In the genomic region with DNA sequence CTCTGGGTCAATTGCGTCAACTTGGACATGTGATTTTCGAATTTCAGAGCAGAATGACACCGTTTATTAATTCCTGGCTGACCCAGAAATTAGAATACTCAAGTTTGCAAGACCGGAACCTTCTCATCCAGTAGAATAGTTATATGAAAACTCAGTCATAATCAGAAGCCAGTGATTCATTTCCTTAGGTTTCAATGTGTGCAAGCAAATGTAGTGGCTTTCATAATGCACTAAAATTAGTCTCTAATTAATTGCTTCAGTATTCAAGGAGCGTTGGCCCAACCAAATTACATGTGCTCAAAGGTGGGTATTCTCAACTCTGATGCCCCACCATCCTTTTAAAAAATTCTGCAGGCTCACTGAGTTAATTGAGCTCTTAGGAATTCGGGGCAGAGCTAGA, we compare ENCODE assay signal across 25 cellular contexts. TPM values are rescaled to one million over a fixed set of nuclear protein-coding genes. Genes with fewer than 3 reads are reported as not detected.
"Had no signal": no experiment of that assay in that cellular context is flagged by ENCODE, and none has a peak within 500 bp of the region (broad histone marks: within the 10 kb centered on the region; RNA-seq: fewer than 3 reads in every experiment).

No MANE protein-coding gene starts in this region.

- H3K9me3 ChIP-seq: colonic mucosa, gastrocnemius medialis, heart right ventricle, mucosa of descending colon, right atrium auricular region, sigmoid colon, stomach, thoracic aorta, transverse colon had no signal

- H3K27me3 ChIP-seq: colonic mucosa, gastrocnemius medialis, heart right ventricle, right atrium auricular region, sigmoid colon, stomach, transverse colon had no signal

- H3K27ac Mint-ChIP-seq: naive thymus-derived CD8-positive, alpha-beta T cell had no signal

- H3K4me3 Mint-ChIP-seq: naive thymus-derived CD8-positive, alpha-beta T cell had no signal

- H3K9me3 Mint-ChIP-seq: naive thymus-derived CD8-positive, alpha-beta T cell had no signal

- H3K4me3 ChIP-seq: colonic mucosa, gastrocnemius medialis, heart right ventricle, mucosa of descending colon, right atrium auricular region, sigmoid colon, skin epidermis, stomach, thoracic aorta, transverse colon had no signal

- DNase-seq: colonic mucosa; effector CD4-positive, alpha-beta T cell; gastrocnemius medialis; heart right ventricle; hypothalamus; kidney glomerular epithelial cell; mucosa of descending colon; naive thymus-derived CD8-positive, alpha-beta T cell; sigmoid colon; stimulated activated CD4-positive, alpha-beta T cell treated with anti-CD3 and anti-CD28 coated beads, Interleukin-2, amount 100 ng/mL, for 24 hours; stimulated activated CD4-positive, alpha-beta T cell treated with anti-CD3 and anti-CD28 coated beads, Interleukin-4, amount 100 ng/mL, for 4 hours; stimulated activated naive CD4-positive, alpha-beta T cell; stomach; substantia nigra; transverse colon had no signal

- ATAC-seq: esophagus mucosa; gastrocnemius medialis; heart right ventricle; mucosa of descending colon; naive thymus-derived CD8-positive, alpha-beta T cell had no signal

- H3K4me1 ChIP-seq: right atrium auricular region, sigmoid colon had no signal

- H3K36me3 ChIP-seq: colonic mucosa, gastrocnemius medialis, heart right ventricle, right atrium auricular region, sigmoid colon, stomach, thoracic aorta, transverse colon had no signal

- H3K27ac ChIP-seq: colonic mucosa, gastrocnemius medialis, heart right ventricle, right atrium auricular region, sigmoid colon, skin epidermis, stomach, thoracic aorta, transverse colon had no signal

- H3K36me3 Mint-ChIP-seq: naive thymus-derived CD8-positive, alpha-beta T cell had no signal

RNA-seq across cellular contexts. Expression of a gene that starts 55.3 kb away (rescaled TPM):
- total RNA-seq: dermis microvascular lymphatic vessel endothelial cell; esophagus mucosa; fibroblast of lung; gastrocnemius medialis; heart right ventricle; lower leg skin; naive thymus-derived CD8-positive, alpha-beta T cell; osteocyte; right atrium auricular region; sigmoid colon; stomach; thoracic aorta; urinary bladder had no signal
- polyA plus RNA-seq: fibroblast of lung; heart right ventricle; naive thymus-derived CD8-positive, alpha-beta T cell; neural cell; stomach; urinary bladder had no signal
